Comparison of ENCODE assay signal across 1 cellular context in the genomic region with DNA sequence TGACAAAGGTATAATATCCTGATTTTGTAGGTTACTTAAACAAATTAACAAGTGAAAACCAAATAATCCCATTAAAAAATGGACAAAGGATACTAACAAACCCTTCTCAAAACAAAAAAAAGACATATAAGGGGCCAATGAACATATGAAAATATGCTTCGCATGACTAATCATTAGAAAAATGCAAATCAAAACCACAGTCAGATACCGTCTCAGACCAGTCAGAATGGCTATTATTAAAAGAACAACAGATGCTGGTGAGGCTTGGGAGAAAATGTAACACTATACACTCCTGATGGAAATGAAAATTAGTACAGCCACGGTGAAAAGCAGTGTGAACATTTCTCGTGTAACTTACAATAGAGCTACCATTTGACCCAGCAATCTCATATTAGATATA.
TF ChIP-seq lines count a peak whose summit lies in the region.

No MANE protein-coding gene starts in this region.

TF ChIP-seq in SK-N-SH, 30 proteins besides CTCF, POLR2A, EP300 and RAD21 (continued from another document):
- TF ChIP-seq, protein P1, sequence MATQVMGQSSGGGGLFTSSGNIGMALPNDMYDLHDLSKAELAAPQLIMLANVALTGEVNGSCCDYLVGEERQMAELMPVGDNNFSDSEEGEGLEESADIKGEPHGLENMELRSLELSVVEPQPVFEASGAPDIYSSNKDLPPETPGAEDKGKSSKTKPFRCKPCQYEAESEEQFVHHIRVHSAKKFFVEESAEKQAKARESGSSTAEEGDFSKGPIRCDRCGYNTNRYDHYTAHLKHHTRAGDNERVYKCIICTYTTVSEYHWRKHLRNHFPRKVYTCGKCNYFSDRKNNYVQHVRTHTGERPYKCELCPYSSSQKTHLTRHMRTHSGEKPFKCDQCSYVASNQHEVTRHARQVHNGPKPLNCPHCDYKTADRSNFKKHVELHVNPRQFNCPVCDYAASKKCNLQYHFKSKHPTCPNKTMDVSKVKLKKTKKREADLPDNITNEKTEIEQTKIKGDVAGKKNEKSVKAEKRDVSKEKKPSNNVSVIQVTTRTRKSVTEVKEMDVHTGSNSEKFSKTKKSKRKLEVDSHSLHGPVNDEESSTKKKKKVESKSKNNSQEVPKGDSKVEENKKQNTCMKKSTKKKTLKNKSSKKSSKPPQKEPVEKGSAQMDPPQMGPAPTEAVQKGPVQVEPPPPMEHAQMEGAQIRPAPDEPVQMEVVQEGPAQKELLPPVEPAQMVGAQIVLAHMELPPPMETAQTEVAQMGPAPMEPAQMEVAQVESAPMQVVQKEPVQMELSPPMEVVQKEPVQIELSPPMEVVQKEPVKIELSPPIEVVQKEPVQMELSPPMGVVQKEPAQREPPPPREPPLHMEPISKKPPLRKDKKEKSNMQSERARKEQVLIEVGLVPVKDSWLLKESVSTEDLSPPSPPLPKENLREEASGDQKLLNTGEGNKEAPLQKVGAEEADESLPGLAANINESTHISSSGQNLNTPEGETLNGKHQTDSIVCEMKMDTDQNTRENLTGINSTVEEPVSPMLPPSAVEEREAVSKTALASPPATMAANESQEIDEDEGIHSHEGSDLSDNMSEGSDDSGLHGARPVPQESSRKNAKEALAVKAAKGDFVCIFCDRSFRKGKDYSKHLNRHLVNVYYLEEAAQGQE (IDR thresholded peaks at IDR 0.05; ENCODE audit: low read depth, low read length) = no peak
- no peak for TF ChIP-seq ELF1 (IDR thresholded peaks at IDR 0.05)
- TF ChIP-seq, protein P2, sequence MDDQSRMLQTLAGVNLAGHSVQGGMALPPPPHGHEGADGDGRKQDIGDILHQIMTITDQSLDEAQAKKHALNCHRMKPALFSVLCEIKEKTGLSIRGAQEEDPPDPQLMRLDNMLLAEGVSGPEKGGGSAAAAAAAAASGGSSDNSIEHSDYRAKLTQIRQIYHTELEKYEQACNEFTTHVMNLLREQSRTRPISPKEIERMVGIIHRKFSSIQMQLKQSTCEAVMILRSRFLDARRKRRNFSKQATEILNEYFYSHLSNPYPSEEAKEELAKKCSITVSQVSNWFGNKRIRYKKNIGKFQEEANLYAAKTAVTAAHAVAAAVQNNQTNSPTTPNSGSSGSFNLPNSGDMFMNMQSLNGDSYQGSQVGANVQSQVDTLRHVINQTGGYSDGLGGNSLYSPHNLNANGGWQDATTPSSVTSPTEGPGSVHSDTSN (IDR thresholded peaks at IDR 0.05) = no peak
- TF ChIP-seq EZH2phosphoT487 (IDR thresholded peaks at IDR 0.05; ENCODE audit: borderline replicate concordance, low read depth) = no peak
- TF ChIP-seq SMC3 (IDR thresholded peaks at IDR 0.05; ENCODE audit: low read depth, low read length) = no peak
- no peak for TF ChIP-seq FOSL2 (IDR thresholded peaks at IDR 0.05; ENCODE audit: borderline replicate concordance, low read depth)
- TF ChIP-seq RCOR1 (IDR thresholded peaks at IDR 0.05; ENCODE audit: low read length) = no peak
- TF ChIP-seq NFIC (IDR thresholded peaks at IDR 0.05; ENCODE audit: borderline replicate concordance) = no peak
- TF ChIP-seq FOXM1 (IDR thresholded peaks at IDR 0.05; ENCODE audit: low read depth) = no peak
- TF ChIP-seq NRF1 (IDR thresholded peaks at IDR 0.05; ENCODE audit: low read depth, low read length) = no peak
- no peak for TF ChIP-seq MEF2A (IDR thresholded peaks at IDR 0.05; ENCODE audit: borderline replicate concordance, low read depth)
- TF ChIP-seq, protein P3, sequence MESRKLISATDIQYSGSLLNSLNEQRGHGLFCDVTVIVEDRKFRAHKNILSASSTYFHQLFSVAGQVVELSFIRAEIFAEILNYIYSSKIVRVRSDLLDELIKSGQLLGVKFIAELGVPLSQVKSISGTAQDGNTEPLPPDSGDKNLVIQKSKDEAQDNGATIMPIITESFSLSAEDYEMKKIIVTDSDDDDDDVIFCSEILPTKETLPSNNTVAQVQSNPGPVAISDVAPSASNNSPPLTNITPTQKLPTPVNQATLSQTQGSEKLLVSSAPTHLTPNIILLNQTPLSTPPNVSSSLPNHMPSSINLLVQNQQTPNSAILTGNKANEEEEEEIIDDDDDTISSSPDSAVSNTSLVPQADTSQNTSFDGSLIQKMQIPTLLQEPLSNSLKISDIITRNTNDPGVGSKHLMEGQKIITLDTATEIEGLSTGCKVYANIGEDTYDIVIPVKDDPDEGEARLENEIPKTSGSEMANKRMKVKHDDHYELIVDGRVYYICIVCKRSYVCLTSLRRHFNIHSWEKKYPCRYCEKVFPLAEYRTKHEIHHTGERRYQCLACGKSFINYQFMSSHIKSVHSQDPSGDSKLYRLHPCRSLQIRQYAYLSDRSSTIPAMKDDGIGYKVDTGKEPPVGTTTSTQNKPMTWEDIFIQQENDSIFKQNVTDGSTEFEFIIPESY (IDR thresholded peaks at IDR 0.05; ENCODE audit: borderline replicate concordance, low read depth) = no peak
